In the genomic region with DNA sequence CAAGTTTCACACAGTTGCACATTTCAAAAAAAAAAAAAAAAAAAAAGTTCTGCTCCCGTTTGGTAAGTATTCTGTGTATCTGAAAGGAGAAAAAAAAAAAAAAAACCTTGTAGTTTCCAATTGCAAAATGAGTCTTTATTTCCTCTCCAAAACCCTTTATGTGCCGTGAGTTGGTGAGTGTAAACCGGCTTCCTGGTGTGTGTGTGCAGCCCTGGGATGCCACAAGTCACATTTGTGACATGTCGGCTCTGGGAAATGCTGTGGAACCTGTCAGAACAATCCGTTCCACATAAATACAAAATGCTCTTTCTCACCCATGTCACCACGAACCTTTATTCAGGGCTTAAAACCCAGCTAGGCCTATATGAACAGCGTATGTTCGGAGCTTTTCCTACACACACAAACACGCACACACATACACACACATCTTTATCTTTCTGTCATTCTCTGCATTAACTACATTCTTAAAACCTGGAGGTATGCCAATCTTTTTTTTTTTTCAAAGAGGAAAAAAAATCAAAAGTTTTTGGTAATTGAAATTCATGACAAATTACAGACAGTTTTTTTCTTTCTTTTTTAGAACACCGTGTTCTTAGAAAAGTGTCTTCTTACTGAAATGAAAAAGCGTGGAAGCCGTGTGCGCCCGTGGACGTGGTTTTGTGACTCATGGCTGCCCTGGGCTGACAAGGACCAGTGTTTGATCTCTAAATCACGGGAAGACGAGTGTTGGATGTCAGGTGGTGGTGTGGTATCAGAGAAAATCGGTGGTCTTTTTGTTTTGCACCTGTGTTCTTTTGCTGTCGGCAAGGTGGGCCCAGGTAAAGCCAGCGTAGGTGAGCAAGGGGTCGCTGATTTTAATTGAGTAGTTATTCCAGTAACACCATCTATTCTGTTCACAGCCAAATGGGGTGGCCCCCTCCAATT, we compare ENCODE assay signal across 11 cellular contexts.
A peak's percentile ranks its signal among the peaks of the same experiment; 100 is the strongest.
DNase-seq lines count a peak whose midpoint lies in the region; ATAC-seq lines count a peak whose summit lies in the region.
"Had no signal": no experiment of that assay in that cellular context is flagged by ENCODE, and none has a peak within 500 bp of the region (broad histone marks: within the 10 kb centered on the region; RNA-seq: fewer than 3 reads in every experiment).

No MANE protein-coding gene starts in this region.

- H3K4me1 Mint-ChIP-seq in T-helper 2 cell treated with Interferon-gamma antibody and Interleukin-4, amounts not matched to agents 5 μg/mL and 100 μg/mL, for 36 hours (ENCODE audit: low read depth): peaks cover 41% of the 10 kb centered on the region
- H3K4me1 Mint-ChIP-seq in activated naive CD4-positive, alpha-beta T cell treated with anti-CD3 and anti-CD28 coated beads, Interleukin-2, amount 10 ng/mL, durations not matched to agents 7 days and 5 days: peaks cover 7% of the 10 kb centered on the region
- H3K4me1 Mint-ChIP-seq: memory B cell had no signal

- ATAC-seq in HG03159 (IDR thresholded peaks at IDR 0.05; ENCODE audit: unreplicated experiment) (no peak), HG02610 (IDR thresholded peaks at IDR 0.05; ENCODE audit: unreplicated experiment) (no peak), GM21786 (IDR thresholded peaks at IDR 0.05; ENCODE audit: unreplicated experiment) (no peak)

- peak overlapping the region; percentile 74 for H3K4me3 Mint-ChIP-seq in T-helper 2 cell treated with Interferon-gamma antibody and Interleukin-4, amounts not matched to agents 5 μg/mL and 100 μg/mL, for 36 hours
- H3K4me3 Mint-ChIP-seq in activated naive CD4-positive, alpha-beta T cell treated with anti-CD3 and anti-CD28 coated beads, Interleukin-2, amount 10 ng/mL, durations not matched to agents 7 days and 5 days: peak overlapping the region; percentile 33
- H3K4me3 Mint-ChIP-seq: memory B cell had no signal

- CTCF ChIA-PET in activated naive CD4-positive, alpha-beta T cell treated with anti-CD3 and anti-CD28 coated beads, Interleukin-2, amount 10 ng/mL, durations not matched to agents 7 days and 5 days (lab: Charles Lee): interaction anchor here (0.7 kb wide), 1 partner anchor 49 kb away, joined by 4 read pairs; no protein-coding TSS in a partner anchor

- H3K9me3 Mint-ChIP-seq in T-helper 2 cell treated with Interferon-gamma antibody and Interleukin-4, amounts not matched to agents 5 μg/mL and 100 μg/mL, for 36 hours: no peaks in the 10 kb centered on the region
- H3K9me3 Mint-ChIP-seq in activated naive CD4-positive, alpha-beta T cell treated with anti-CD3 and anti-CD28 coated beads, Interleukin-2, amount 10 ng/mL, durations not matched to agents 7 days and 5 days: no peaks in the 10 kb centered on the region
- H3K9me3 Mint-ChIP-seq: memory B cell had no signal

- no peaks in the 10 kb centered on the region for H3K36me3 Mint-ChIP-seq in T-helper 2 cell treated with Interferon-gamma antibody and Interleukin-4, amounts not matched to agents 5 μg/mL and 100 μg/mL, for 36 hours (ENCODE audit: low read depth)
- H3K36me3 Mint-ChIP-seq in activated naive CD4-positive, alpha-beta T cell treated with anti-CD3 and anti-CD28 coated beads, Interleukin-2, amount 10 ng/mL, durations not matched to agents 7 days and 5 days: peaks cover 2% of the 10 kb centered on the region
- H3K36me3 Mint-ChIP-seq: memory B cell had no signal

- DNase-seq in CD1c-positive myeloid dendritic cell (ENCODE audit: extremely low spot score) (peak; percentile 4), amniotic stem cell (lab: John Stamatoyannopoulos, UW) (no peak)
- peak; percentile 74 for DNase-seq in T-helper 2 cell treated with Interferon-gamma antibody and Interleukin-4, amounts not matched to agents 5 μg/mL and 100 μg/mL, for 36 hours (ENCODE audit: low spot score)
- DNase-seq in activated naive CD4-positive, alpha-beta T cell treated with anti-CD3 and anti-CD28 coated beads, Interleukin-2, amount 10 ng/mL, durations not matched to agents 7 days and 5 days: peak; percentile 60
- peak in 3 of 4 experiments; percentile 20 to 28 (median 21) for DNase-seq in stimulated activated CD4-positive, alpha-beta T cell treated with anti-CD3 and anti-CD28 coated beads, Interleukin-1b, Interleukin-23, amount 100 ng/mL, for 24 hours (ENCODE audit: low read depth in 4 of 4, low spot score in 1 of 4)
- DNase-seq: Kasumi-1, posterior cingulate gyrus had no signal

- H3K27ac Mint-ChIP-seq in T-helper 2 cell treated with Interferon-gamma antibody and Interleukin-4, amounts not matched to agents 5 μg/mL and 100 μg/mL, for 36 hours: no peak overlapping the region
- H3K27ac Mint-ChIP-seq in activated naive CD4-positive, alpha-beta T cell treated with anti-CD3 and anti-CD28 coated beads, Interleukin-2, amount 10 ng/mL, durations not matched to agents 7 days and 5 days: peak overlapping the region; percentile 91
- H3K27ac Mint-ChIP-seq: memory B cell had no signal

- no peaks in the 10 kb centered on the region for H3K27me3 Mint-ChIP-seq in T-helper 2 cell treated with Interferon-gamma antibody and Interleukin-4, amounts not matched to agents 5 μg/mL and 100 μg/mL, for 36 hours (ENCODE audit: low read depth)
- peaks cover 4% of the 10 kb centered on the region for H3K27me3 Mint-ChIP-seq in activated naive CD4-positive, alpha-beta T cell treated with anti-CD3 and anti-CD28 coated beads, Interleukin-2, amount 10 ng/mL, durations not matched to agents 7 days and 5 days
- H3K27me3 Mint-ChIP-seq: memory B cell had no signal
